ENCODE assay signal across 9 cellular contexts in genomic region chr7:94374231-94374630, GRCh38. TPM values are rescaled to one million over a fixed set of nuclear protein-coding genes. Genes with fewer than 3 reads are reported as not detected.
DNase-seq lines count a peak whose midpoint lies in the region; ATAC-seq and TF ChIP-seq lines count a peak whose summit lies in the region.
"Had no signal": no experiment of that assay in that cellular context is flagged by ENCODE, and none has a peak within 500 bp of the region (broad histone marks: within the 10 kb centered on the region; RNA-seq: fewer than 3 reads in every experiment).

No MANE protein-coding gene starts in this region.

- H3K4me3 ChIP-seq in heart right ventricle (peak overlapping the region in 5 of 10 donors; percentile 18 to 37 (median 30)), rectal smooth muscle tissue (ENCODE audit: low read length) (peak overlapping the region; percentile 12), Karpas-422 (ENCODE audit: low read length) (no peak overlapping the region)

- no peak for TF ChIP-seq CTCF in WTC11 (IDR thresholded peaks at IDR 0.05)
- peak in 3 of 9 donors; percentile 16 to 24 (median 20) for TF ChIP-seq CTCF in heart right ventricle (IDR thresholded peaks at IDR 0.05)

- intact Hi-C loops in heart right ventricle (cut with DNase I), result loop anchor here in 3 of 10 donors (2.0 kb wide), 2 partner anchors 21 to 73 kb away; partner anchors contain the start of gene COL1A2 (in 2 of the 3)

- peaks cover 24% of the 10 kb centered on the region for H3K4me1 Mint-ChIP-seq in WTC11

- CTCF ChIA-PET in WTC11 (lab: Charles Lee), result interaction anchor here (1.5 to 3.4 kb wide), 2 partner anchors 21 to 73 kb away, joined by 8 to 36 read pairs; partner anchors contain the start of gene COL1A2

- POLR2A ChIA-PET in WTC11 (lab: Charles Lee), result interaction anchor here (1.4 to 1.9 kb wide), 2 partner anchors 20 to 21 kb away, joined by 4 to 10 read pairs; partner anchors contain the start of gene COL1A2

- H2AFZ ChIP-seq in Karpas-422 (ENCODE audit: low read length), result no peak overlapping the region

- H3K4me1 ChIP-seq in heart right ventricle (peaks cover 0 to 28% (median 0%) of the 10 kb centered on the region in 9 donors), rectal smooth muscle tissue (ENCODE audit: control insufficient read depth, insufficient read depth, low read length) (peaks cover 26% of the 10 kb centered on the region), Karpas-422 (ENCODE audit: low read length) (no peaks in the 10 kb centered on the region)

- H3K9ac ChIP-seq in rectal smooth muscle tissue (ENCODE audit: low read length) (no peak overlapping the region), Karpas-422 (ENCODE audit: low read length) (no peak overlapping the region)

- DNase-seq in EL (peak; percentile 94), WTC11 (ENCODE audit: low spot score) (peak; percentile 43), heart right ventricle (peak; percentile 60 to 73), Karpas-422 (no peak), NCI-H2081 treated with DMSO at 0.1 percent for 48 hours (lab: John Stamatoyannopoulos, UW) (no peak), HK-2 (ENCODE audit: unreplicated experiment) (no peak)

- H3K4me3 Mint-ChIP-seq in WTC11, result no peak overlapping the region; the same call in 1 of the 2 replicates

- no peaks in the 10 kb centered on the region for H3K79me2 ChIP-seq in Karpas-422 (ENCODE audit: low read length)

- H3K27ac ChIP-seq in heart right ventricle, result peak overlapping the region; percentile 23 to 89 (median 84)
- H3K27ac ChIP-seq in rectal smooth muscle tissue (ENCODE audit: low read depth, low read length), result peak overlapping the region; percentile 98
- no peak overlapping the region for H3K27ac ChIP-seq in Karpas-422 (ENCODE audit: low read length)

- H3K27me3 ChIP-seq in heart right ventricle (no peaks in the 10 kb centered on the region), rectal smooth muscle tissue (ENCODE audit: control insufficient read depth, insufficient read depth, low read length) (no peaks in the 10 kb centered on the region), Karpas-422 (ENCODE audit: low read length) (no peaks in the 10 kb centered on the region)

- no peaks in the 10 kb centered on the region for H3K36me3 Mint-ChIP-seq in WTC11

- H4K20me1 ChIP-seq in Karpas-422 (ENCODE audit: insufficient read depth, low read depth, low read length), result no peaks in the 10 kb centered on the region

- H3K27ac Mint-ChIP-seq in WTC11, result peak overlapping the region; percentile 91; the same call in 1 of the 2 replicates

- H3K9me2 ChIP-seq in Karpas-422 (replicated peaks; ENCODE audit: insufficient read depth, low read length), result no peaks in the 10 kb centered on the region

- no peaks in the 10 kb centered on the region for H3K9me3 ChIP-seq in heart right ventricle
- H3K9me3 ChIP-seq in Karpas-422 (ENCODE audit: low read length), result no peaks in the 10 kb centered on the region

- ATAC-seq in WTC11 (peak; percentile 88), heart right ventricle (peak; percentile 72 to 90 (median 84)), GM18502 (IDR thresholded peaks at IDR 0.05; ENCODE audit: poor library complexity, unreplicated experiment) (no peak)
- ATAC-seq: activated CD4-positive, CD25-positive, alpha-beta regulatory T cell treated with anti-CD3 and anti-CD28 coated beads, Interleukin-2, amount 50 U/mL, for 24 hours had no signal

- no peak overlapping the region for H3K4me2 ChIP-seq in Karpas-422 (ENCODE audit: low read depth, low read length, poor library complexity, severe bottlenecking)

- peaks cover 12% of the 10 kb centered on the region for H3K9me3 Mint-ChIP-seq in WTC11

- WGBS in heart right ventricle, 2 donors, result 11 to 14% methylated on average over 2 of the region's 2 CpGs

- H3K27me3 Mint-ChIP-seq in WTC11 (ENCODE audit: low read depth), result no peaks in the 10 kb centered on the region

- H3K36me3 ChIP-seq in heart right ventricle, result no peaks in the 10 kb centered on the region
- no peaks in the 10 kb centered on the region for H3K36me3 ChIP-seq in rectal smooth muscle tissue (ENCODE audit: control insufficient read depth, insufficient read depth, low read length)
- no peaks in the 10 kb centered on the region for H3K36me3 ChIP-seq in Karpas-422 (ENCODE audit: insufficient read depth, low read length)

TF ChIP-seq in WTC11, 78 proteins besides CTCF, POLR2A, EP300 and RAD21:
- TF ChIP-seq JAZF1 (CRISPR knock-in tag; IDR thresholded peaks at IDR 0.05) (no peak), NR1H2 (CRISPR knock-in tag; IDR thresholded peaks at IDR 0.05) (no peak), ATF3 (CRISPR knock-in tag; conservative IDR thresholded peaks at IDR 0.05) (no peak), PRRX2 (CRISPR knock-in tag; IDR thresholded peaks at IDR 0.05) (no peak), GRHL2 (CRISPR knock-in tag; IDR thresholded peaks at IDR 0.05; ENCODE audit: insufficient replicate concordance, severe bottlenecking) (no peak), ZNF532 (CRISPR knock-in tag; IDR thresholded peaks at IDR 0.05; ENCODE audit: borderline replicate concordance) (no peak)

RNA-seq across cellular contexts. Expression of gene COL1A2, which starts 20.5 kb away (rescaled TPM):
- total RNA-seq in WTC11 (2021), result 81.2 to 96.6 TPM (median 88.1 TPM) in 3 replicates
- total RNA-seq in heart right ventricle, result 100 to 1,000 TPM in 4 of 10 donors, 10 to 100 TPM in 6; 62.4 to 428 (median 91.0) TPM
- 100 to 1,000 TPM in 1 of 2 donors, 10 to 100 TPM in 1; 45.2 to 155 TPM for polyA plus RNA-seq in heart right ventricle
- total RNA-seq in Karpas-422 (2014; rRNA removed; shearing (Covaris generic); ENCODE audit: low replicate concordance), result not detected in 2 replicates

Comparison
In these comparisons a context has a peak if more than half of its experiments do, and no peak if none do; other contexts are left out.
1. DNase-seq: peak in EL (single experiment), WTC11 (single experiment) and heart right ventricle (2 of 2); none in Karpas-422 (single experiment), NCI-H2081 treated with DMSO at 0.1 percent for 48 hours (single experiment) and HK-2 (single experiment).
2. RNA of gene COL1A2, which starts 20.5 kb away (total RNA-seq): 62.4 to 428 TPM in heart right ventricle and 81.2 to 96.6 TPM in WTC11; not detected in Karpas-422; every median in the first group is over 10 times any median in the second.